ENCODE assay signal across 12 cellular contexts in genomic region chr15:71679223-71680078, GRCh38.
A peak's percentile ranks its signal among the peaks of the same experiment; 100 is the strongest.
DNase-seq lines count a peak whose midpoint lies in the region; ATAC-seq, FAIRE-seq and TF ChIP-seq lines count a peak whose summit lies in the region.
"Had no signal": no experiment of that assay in that cellular context is flagged by ENCODE, and none has a peak within 500 bp of the region (broad histone marks: within the 10 kb centered on the region; RNA-seq: fewer than 3 reads in every experiment).

No MANE protein-coding gene starts in this region.

- POLR2A ChIA-PET in PC-3 (lab: Charles Lee; ENCODE audit: unreplicated experiment) = no interaction called here

- no peak for DNase-seq in GM12891 (ENCODE audit: insufficient read length, low spot score)
- peak; percentile 63 for DNase-seq in PC-3
- DNase-seq in neural progenitor cell (ENCODE audit: low spot score) = no peak
- no peak for DNase-seq in NOMO-1 treated with dmso at 0.1 percent for 144 hours (lab: John Stamatoyannopoulos, UW; ENCODE audit: unreplicated experiment)
- no peak for DNase-seq in stimulated activated CD4-positive, alpha-beta T cell treated with anti-CD3 and anti-CD28 coated beads, Interleukin-2, amount 100 ng/mL, for 24 hours
- DNase-seq: DMS79, H7, NCI-H1105 treated with DMSO at 0.1 percent for 48 hours, WERI-Rb-1 had no signal

- TF ChIP-seq CTCF in PC-3 (conservative IDR thresholded peaks at IDR 0.05; ENCODE audit: low read depth, low read length) (no peak), neural progenitor cell (IDR thresholded peaks at IDR 0.05) (no peak)

- H3K9me3 Mint-ChIP-seq in neural progenitor cell = no peaks in the 10 kb centered on the region

- H3K27me3 ChIP-seq in PC-3 (ENCODE audit: low read length) = no peaks in the 10 kb centered on the region
- no peaks in the 10 kb centered on the region for H3K27me3 ChIP-seq in neural progenitor cell

- H3K9me2 ChIP-seq in PC-3 (replicated peaks; ENCODE audit: low read length) = no peaks in the 10 kb centered on the region

- H3K36me3 Mint-ChIP-seq in neural progenitor cell = no peaks in the 10 kb centered on the region

- peaks cover 29% of the 10 kb centered on the region for H3K4me1 Mint-ChIP-seq in neural progenitor cell

- H2AFZ ChIP-seq in PC-3 (ENCODE audit: low read length) = peak overlapping the region; percentile 47; the same call in 1 of the 2 replicates
- H2AFZ ChIP-seq in neural progenitor cell (replicated peaks) = no peak overlapping the region

- intact Hi-C loops in PC-3 (cut with micrococcal nuclease) = no loop called here

- FAIRE-seq in GM12891 (lab: Jason Lieb, UNC) = peak; percentile 5

- H3K4me2 ChIP-seq in PC-3 (ENCODE audit: low read length) (peak overlapping the region; percentile 79), neural progenitor cell (no peak overlapping the region)

- H3K4me3 ChIP-seq in PC-3 (ENCODE audit: low read length) (peak overlapping the region; percentile 55), neural progenitor cell (no peak overlapping the region)

- H4K20me1 ChIP-seq in PC-3 (ENCODE audit: low read length) (no peaks in the 10 kb centered on the region), neural progenitor cell (ENCODE audit: low read depth) (no peaks in the 10 kb centered on the region)

- H3K9ac ChIP-seq in PC-3 (ENCODE audit: low read length) (peak overlapping the region; percentile 43), neural progenitor cell (no peak overlapping the region)

- TSS peak; percentile 37 for BruUV-seq in PC-3 (replicated peaks; lab: Mats Ljungman, UMichigan)

- peaks cover 68% of the 10 kb centered on the region for H3K4me1 ChIP-seq in PC-3 (ENCODE audit: insufficient read depth, low read length)
- H3K4me1 ChIP-seq in neural progenitor cell = peaks cover 33% of the 10 kb centered on the region

- H3K27ac ChIP-seq in PC-3 (ENCODE audit: low read length) (peak overlapping the region; percentile 83), neural progenitor cell (no peak overlapping the region)
- H3K27ac ChIP-seq: WERI-Rb-1 had no signal

- H3K9me3 ChIP-seq in PC-3 (ENCODE audit: low read length) (no peaks in the 10 kb centered on the region), neural progenitor cell (ENCODE audit: low read depth) (no peaks in the 10 kb centered on the region)

- no peaks in the 10 kb centered on the region for H3K36me3 ChIP-seq in PC-3 (ENCODE audit: low read depth, low read length)
- H3K36me3 ChIP-seq in neural progenitor cell = no peaks in the 10 kb centered on the region
- H3K36me3 ChIP-seq: WERI-Rb-1 had no signal

- H3F3A ChIP-seq in PC-3 (ENCODE audit: low read length, unreplicated experiment) = peaks cover 5% of the 10 kb centered on the region
- H3F3A ChIP-seq in neural progenitor cell (ENCODE audit: low read depth) = no peaks in the 10 kb centered on the region

- H3K27me3 Mint-ChIP-seq in neural progenitor cell (ENCODE audit: insufficient read depth, low read depth) = peaks cover 2% of the 10 kb centered on the region

- no peak for TF ChIP-seq POLR2A in GM12891 (IDR thresholded peaks at IDR 0.05; ENCODE audit: low read depth, low read length)

- H3K79me2 ChIP-seq in PC-3 (ENCODE audit: low read length) (no peaks in the 10 kb centered on the region), neural progenitor cell (ENCODE audit: low read depth) (no peaks in the 10 kb centered on the region)

- CTCF ChIA-PET in PC-3 (lab: Charles Lee) = no interaction called here

- peak overlapping the region; percentile 44 for H3K27ac Mint-ChIP-seq in neural progenitor cell

- H3K4me3 Mint-ChIP-seq in neural progenitor cell = no peak overlapping the region

- peak; percentile 81 for ATAC-seq in PC-3
- peak; percentile 30 for ATAC-seq in esophagus mucosa
- ATAC-seq in HG03432 (IDR thresholded peaks at IDR 0.05; ENCODE audit: unreplicated experiment) = no peak
- ATAC-seq in GM18870 (IDR thresholded peaks at IDR 0.05; ENCODE audit: unreplicated experiment) = no peak

TF ChIP-seq in GM12891, 5 proteins besides CTCF, POLR2A, EP300 and RAD21:
- TF ChIP-seq SPI1 (IDR thresholded peaks at IDR 0.05; ENCODE audit: low read depth, low read length) (no peak), PAX5 (IDR thresholded peaks at IDR 0.05; ENCODE audit: insufficient read depth, low read length, severe bottlenecking) (no peak), POU2F2 (IDR thresholded peaks at IDR 0.05; ENCODE audit: low read depth, low read length) (no peak), TAF1 (IDR thresholded peaks at IDR 0.05; ENCODE audit: low read depth, low read length) (no peak), POLR2AphosphoS5 (IDR thresholded peaks at IDR 0.05; ENCODE audit: low read depth, low read length) (no peak)
TF ChIP-seq in GM12891: peak in this region for 0.

Comparison
In these comparisons a context has a peak if more than half of its experiments do, and no peak if none do; other contexts are left out.
1. ATAC-seq: peak in PC-3 (single experiment) and esophagus mucosa (single experiment); none in HG03432 (single experiment) and GM18870 (single experiment).